Comparison of ENCODE assay signal across 8 cellular contexts in genomic region chr3:37779289-37780152, GRCh38.
A peak's percentile ranks its signal among the peaks of the same experiment; 100 is the strongest.
DNase-seq lines count a peak whose midpoint lies in the region; ATAC-seq and TF ChIP-seq lines count a peak whose summit lies in the region.

No MANE protein-coding gene starts in this region.

- H3K4me1 ChIP-seq in NT2/D1 (ENCODE audit: insufficient read depth, insufficient read length) (no peaks in the 10 kb centered on the region), thyroid gland (peaks cover 0 to 5% of the 10 kb centered on the region in 2 donors)

- DNase-seq in AG20443 (ENCODE audit: low spot score) (peak; percentile 86), HT1080 (ENCODE audit: low read depth) (peak; percentile 50), NT2/D1 (ENCODE audit: low read depth, low spot score) (peak; percentile 85), cardiac fibroblast (ENCODE audit: low read depth in 2 of 2) (peak; percentile 89 to 91), kidney glomerular epithelial cell (lab: John Stamatoyannopoulos, UW) (peak; percentile 77), thyroid gland (peak; percentile 29 to 60)

- ATAC-seq in HG02870 (IDR thresholded peaks at IDR 0.05; ENCODE audit: unreplicated experiment), result no peak

- H3K9me3 ChIP-seq in NT2/D1 (ENCODE audit: insufficient read depth, low read length) (peaks cover 13% of the 10 kb centered on the region; the same call in 1 of the 2 replicates), thyroid gland (no peaks in the 10 kb centered on the region)

- H3K4me3 ChIP-seq in NT2/D1 (ENCODE audit: insufficient read length, low read depth) (no peak overlapping the region), cardiac fibroblast (replicated peaks in 1 of 2; ENCODE audit: low read depth in 2 of 2, low read length in 2 of 2) (no peak overlapping the region), thyroid gland (replicated peaks in 1 of 3) (no peak overlapping the region)

- H3K27me3 ChIP-seq in NT2/D1 (ENCODE audit: insufficient read depth, insufficient read length) (no peaks in the 10 kb centered on the region), thyroid gland (no peaks in the 10 kb centered on the region)

- H3K36me3 ChIP-seq in NT2/D1 (ENCODE audit: insufficient read depth, insufficient read length, low read length), result no peaks in the 10 kb centered on the region
- H3K36me3 ChIP-seq in thyroid gland, result peaks cover 8 to 11% of the 10 kb centered on the region in 2 donors

- peak; percentile 76 for TF ChIP-seq CTCF in GM12874 (IDR thresholded peaks at IDR 0.05; ENCODE audit: insufficient read depth, low read depth, low read length)
- TF ChIP-seq CTCF in cardiac fibroblast (IDR thresholded peaks at IDR 0.05; ENCODE audit: low read depth, low read length), result peak; percentile 80
- peak; percentile 67 to 89 (median 82) for TF ChIP-seq CTCF in thyroid gland (IDR thresholded peaks at IDR 0.05)

- intact Hi-C loops in thyroid gland (cut with DNase I), result no loop called here

- WGBS in thyroid gland, 2 donors, result 45 to 54% methylated on average over 10 of the region's 10 CpGs

- peak overlapping the region in 2 of 3 donors; percentile 14 to 40 for H3K27ac ChIP-seq in thyroid gland

- no peak overlapping the region for H3K9ac ChIP-seq in NT2/D1 (ENCODE audit: insufficient read length, low read depth)

- TF ChIP-seq POLR2A in thyroid gland (IDR thresholded peaks at IDR 0.05), result no peak
